ENCODE assay signal across 9 cellular contexts in genomic region chr1:15442119-15442518, GRCh38. TPM values are rescaled to one million over a fixed set of nuclear protein-coding genes. Genes with fewer than 3 reads are reported as not detected.
"Had no signal": no experiment of that assay in that cellular context is flagged by ENCODE, and none has a peak within 500 bp of the region (broad histone marks: within the 10 kb centered on the region; RNA-seq: fewer than 3 reads in every experiment).

No MANE protein-coding gene starts in this region.

- H3K4me2 ChIP-seq: GM23338 had no signal

- H3K27ac ChIP-seq: HL-60 had no signal

- FAIRE-seq: H1, H54, HepG2 had no signal

- H2AFZ ChIP-seq: GM23338 had no signal

- H3K4me3 ChIP-seq: GM23338 had no signal

- DNase-seq: H9, HCEC 1CT had no signal

- ATAC-seq: GM23338, HepG2 had no signal

RNA-seq across cellular contexts. Expression of gene CTRC, which starts 3.9 kb away (rescaled TPM):
- total RNA-seq: H9, HepG2, HT1080 had no signal
- polyA plus RNA-seq: GM23338, H1, HepG2, IgD-negative memory B cell had no signal

RNA-seq across cellular contexts. Expression of gene CELA2A, which starts 14.4 kb away (rescaled TPM):
- total RNA-seq: GM23338, H1, H9, HepG2, HT1080 had no signal
- polyA plus RNA-seq: GM23338, H1, HepG2, IgD-negative memory B cell had no signal

RNA-seq across cellular contexts. Expression of gene CELA2B, which starts 33.8 kb away (rescaled TPM):
- total RNA-seq: GM23338, H1, H9, HepG2, HT1080 had no signal
- polyA plus RNA-seq: GM23338, H1, HepG2, IgD-negative memory B cell had no signal
